ENCODE assay signal across 9 cellular contexts in genomic region chr9:114696814-114697544, GRCh38. TPM values are rescaled to one million over a fixed set of nuclear protein-coding genes. Genes with fewer than 3 reads are reported as not detected.
DNase-seq lines count a peak whose midpoint lies in the region; ATAC-seq and TF ChIP-seq lines count a peak whose summit lies in the region.
"Had no signal": no experiment of that assay in that cellular context is flagged by ENCODE, and none has a peak within 500 bp of the region (broad histone marks: within the 10 kb centered on the region; RNA-seq: fewer than 3 reads in every experiment).

No MANE protein-coding gene starts in this region.

- peak; percentile 62 for ATAC-seq in HG03045 (IDR thresholded peaks at IDR 0.05; ENCODE audit: unreplicated experiment)
- peak; percentile 74 for ATAC-seq in activated CD8-positive, alpha-beta memory T cell treated with anti-CD3 and anti-CD28 coated beads, Interleukin-2, amount 10 ng/mL, durations not matched to agents 7 days and 5 days

- no peak overlapping the region for H3K27ac ChIP-seq in left ventricle myocardium inferior (replicated peaks)
- H3K27ac ChIP-seq in spleen, result no peak overlapping the region

- no peak for TF ChIP-seq POLR2A in spleen (IDR thresholded peaks at IDR 0.05)

- H3K9me3 ChIP-seq in left ventricle myocardium inferior (replicated peaks) (no peaks in the 10 kb centered on the region), spleen (peaks cover 0 to 7% (median 0%) of the 10 kb centered on the region in 8 donors)

- H3K27ac Mint-ChIP-seq in activated CD8-positive, alpha-beta memory T cell treated with anti-CD3 and anti-CD28 coated beads, Interleukin-2, amount 10 ng/mL, durations not matched to agents 7 days and 5 days, result peak overlapping the region; percentile 98

- CTCF ChIA-PET in activated CD8-positive, alpha-beta memory T cell treated with anti-CD3 and anti-CD28 coated beads, Interleukin-2, amount 10 ng/mL, durations not matched to agents 7 days and 5 days (lab: Charles Lee), result interaction anchor here (0.7 to 7.3 kb wide), 14 partner anchors 9 to 317 kb away, joined by 3 to 55 read pairs (median 5); partner anchors contain the start of gene TNFSF8

- peak overlapping the region; percentile 51 for H3K4me3 Mint-ChIP-seq in activated CD8-positive, alpha-beta memory T cell treated with anti-CD3 and anti-CD28 coated beads, Interleukin-2, amount 10 ng/mL, durations not matched to agents 7 days and 5 days

- peak; percentile 37 for DNase-seq in GM19238 (ENCODE audit: insufficient read length, low spot score)
- peak; percentile 95 for DNase-seq in activated CD8-positive, alpha-beta memory T cell treated with anti-CD3 and anti-CD28 coated beads, Interleukin-2, amount 10 ng/mL, durations not matched to agents 7 days and 5 days
- peak; percentile 55 for DNase-seq in stimulated activated CD4-positive, alpha-beta T cell treated with anti-CD3 and anti-CD28 coated beads, Interleukin-4, amount 100 ng/mL, for 1 hour
- DNase-seq in left ventricle myocardium inferior, result no peak
- no peak for DNase-seq in NCI-H82 (lab: John Stamatoyannopoulos, UW)
- DNase-seq in spleen, result no peak
- DNase-seq in NOMO-1 treated with dmso at 0.1 percent for 144 hours (lab: John Stamatoyannopoulos, UW; ENCODE audit: unreplicated experiment), result no peak

- H3K27me3 ChIP-seq in left ventricle myocardium inferior (ENCODE audit: low read depth), result peaks cover 38% of the 10 kb centered on the region
- no peaks in the 10 kb centered on the region for H3K27me3 ChIP-seq in spleen (replicated peaks in 1 of 7)

- H3K27me3 Mint-ChIP-seq in activated CD8-positive, alpha-beta memory T cell treated with anti-CD3 and anti-CD28 coated beads, Interleukin-2, amount 10 ng/mL, durations not matched to agents 7 days and 5 days, result peaks cover 26% of the 10 kb centered on the region

- no peaks in the 10 kb centered on the region for H3K4me1 ChIP-seq in left ventricle myocardium inferior
- H3K4me1 ChIP-seq in spleen, result peaks cover 0 to 4% (median 0%) of the 10 kb centered on the region in 6 donors

- H3K36me3 ChIP-seq in left ventricle myocardium inferior (no peaks in the 10 kb centered on the region), spleen (no peaks in the 10 kb centered on the region)

- 50 to 67% (median 55%) methylated on average over 7 of the region's 7 CpGs for WGBS in spleen, 5 donors

- H3K36me3 Mint-ChIP-seq in activated CD8-positive, alpha-beta memory T cell treated with anti-CD3 and anti-CD28 coated beads, Interleukin-2, amount 10 ng/mL, durations not matched to agents 7 days and 5 days, result peaks cover 19% of the 10 kb centered on the region

- intact Hi-C loops in left ventricle myocardium inferior (cut with micrococcal nuclease), result no loop called here
- intact Hi-C loops in spleen (cut with DNase I; ENCODE audit: low total_unique reads), result no loop called here

- TF ChIP-seq CTCF in left ventricle myocardium inferior (IDR thresholded peaks at IDR 0.05; ENCODE audit: borderline replicate concordance) (no peak), spleen (IDR thresholded peaks at IDR 0.05 in 8 of 11, conservative IDR thresholded peaks at IDR 0.05 in 3 of 11) (no peak)

- no peak overlapping the region for H3K4me3 ChIP-seq in left ventricle myocardium inferior
- H3K4me3 ChIP-seq in spleen, result no peak overlapping the region

- H3K4me1 Mint-ChIP-seq in activated CD8-positive, alpha-beta memory T cell treated with anti-CD3 and anti-CD28 coated beads, Interleukin-2, amount 10 ng/mL, durations not matched to agents 7 days and 5 days, result peaks cover 86% of the 10 kb centered on the region

- H3K9me3 Mint-ChIP-seq in activated CD8-positive, alpha-beta memory T cell treated with anti-CD3 and anti-CD28 coated beads, Interleukin-2, amount 10 ng/mL, durations not matched to agents 7 days and 5 days (ENCODE audit: low read depth), result no peaks in the 10 kb centered on the region

RNA-seq across cellular contexts. Expression of gene TEX48, which starts 15.0 kb away (rescaled TPM):
- total RNA-seq in activated CD8-positive, alpha-beta memory T cell treated with anti-CD3 and anti-CD28 coated beads, Interleukin-2, amount 10 ng/mL, durations not matched to agents 7 days and 5 days, result 1 to 10 TPM in 1 of 2 experiments, under 1 TPM in 1; 0.73 to 1.6 TPM
- not detected for total RNA-seq in left ventricle myocardium inferior
- total RNA-seq in spleen, result not detected
- not detected for polyA plus RNA-seq in spleen
- total RNA-seq: subcutaneous adipose tissue had no signal

RNA-seq across cellular contexts. Expression of gene TEX53, which starts 39.4 kb away (rescaled TPM):
- not detected for total RNA-seq in activated CD8-positive, alpha-beta memory T cell treated with anti-CD3 and anti-CD28 coated beads, Interleukin-2, amount 10 ng/mL, durations not matched to agents 7 days and 5 days
- total RNA-seq in left ventricle myocardium inferior (not detected), spleen (not detected)
- polyA plus RNA-seq in spleen, result not detected
- total RNA-seq: subcutaneous adipose tissue had no signal

Comparison
In these comparisons a context has a peak if more than half of its experiments do, and no peak if none do; other contexts are left out.
1. DNase-seq: peak in GM19238 (single experiment), activated CD8-positive, alpha-beta memory T cell treated with anti-CD3 and anti-CD28 coated beads, Interleukin-2, amount 10 ng/mL, durations not matched to agents 7 days and 5 days (single experiment) and stimulated activated CD4-positive, alpha-beta T cell treated with anti-CD3 and anti-CD28 coated beads, Interleukin-4, amount 100 ng/mL, for 1 hour (single experiment); none in left ventricle myocardium inferior (single experiment), NCI-H82 (single experiment), spleen (single experiment) and NOMO-1 treated with dmso at 0.1 percent for 144 hours (single experiment).